ENCODE assay signal across 13 cellular contexts in genomic region chr9:126916909-126917308, GRCh38. TPM values are rescaled to one million over a fixed set of nuclear protein-coding genes. Genes with fewer than 3 reads are reported as not detected.
DNase-seq lines count a peak whose midpoint lies in the region; ATAC-seq and TF ChIP-seq lines count a peak whose summit lies in the region.
"Had no signal": no experiment of that assay in that cellular context is flagged by ENCODE, and none has a peak within 500 bp of the region (broad histone marks: within the 10 kb centered on the region; RNA-seq: fewer than 3 reads in every experiment).

No MANE protein-coding gene starts in this region.

- H3K4me3 ChIP-seq in HL-60 (replicated peaks; ENCODE audit: insufficient read depth, low read length) (no peak overlapping the region), WERI-Rb-1 (ENCODE audit: low read depth, low read length) (no peak overlapping the region)
- H3K4me3 ChIP-seq: cardiac muscle cell, transverse colon had no signal

- intact Hi-C loops in sciatic nerve (cut with DNase I) = no loop called here

- ATAC-seq in sciatic nerve = no peak
- ATAC-seq: activated T-cell treated with anti-CD3 and anti-CD28 coated beads, Interleukin-2, amount 50 U/mL, for 72 hours had no signal

- TF ChIP-seq CTCF in HL-60 (IDR thresholded peaks at IDR 0.05; ENCODE audit: insufficient read depth, low read length) (peak; percentile 1), WERI-Rb-1 (IDR thresholded peaks at IDR 0.05; ENCODE audit: low read depth, low read length) (peak; percentile 74), nephron progenitor cell (IDR thresholded peaks at IDR 0.05) (no peak)

- H3K27ac Mint-ChIP-seq in nephron progenitor cell = no peak overlapping the region
- H3K27ac Mint-ChIP-seq: activated T-cell treated with anti-CD3 and anti-CD28 coated beads, Interleukin-2, amount 50 U/mL, for 72 hours had no signal

- H3K27ac ChIP-seq in HL-60 (replicated peaks) = no peak overlapping the region
- H3K27ac ChIP-seq in WERI-Rb-1 = no peak overlapping the region
- H3K27ac ChIP-seq: cardiac muscle cell, epithelial cell of prostate, transverse colon had no signal

- H3K4me1 Mint-ChIP-seq in nephron progenitor cell = peaks cover 20% of the 10 kb centered on the region

- peaks cover 63% of the 10 kb centered on the region for H3K27me3 Mint-ChIP-seq in nephron progenitor cell (ENCODE audit: low read depth, poor library complexity)

- H3K36me3 Mint-ChIP-seq in nephron progenitor cell (ENCODE audit: low read depth) = no peaks in the 10 kb centered on the region

- H3K36me3 ChIP-seq in WERI-Rb-1 = peaks cover 2% of the 10 kb centered on the region; the same call in 1 of the 2 replicates
- H3K36me3 ChIP-seq: cardiac muscle cell, transverse colon had no signal

- peak overlapping the region; percentile 43 for H3K4me3 Mint-ChIP-seq in nephron progenitor cell
- H3K4me3 Mint-ChIP-seq: activated T-cell treated with anti-CD3 and anti-CD28 coated beads, Interleukin-2, amount 50 U/mL, for 72 hours had no signal

- DNase-seq in NCI-H82 (lab: John Stamatoyannopoulos, UW) (peak; percentile 75), NCI-H82 treated with DMSO at 0.1 percent for 48 hours (lab: John Stamatoyannopoulos, UW; ENCODE audit: unreplicated experiment) (no peak), HL-60 (ENCODE audit: low read depth in 1 of 2, low spot score in 1 of 2) (no peak), WERI-Rb-1 (peak; percentile 65), nephron progenitor cell (no peak), sciatic nerve (ENCODE audit: low spot score) (no peak), LoVo (ENCODE audit: low spot score) (no peak)
- no peak for DNase-seq in stimulated activated CD4-positive, alpha-beta T cell treated with anti-CD3 and anti-CD28 coated beads, Interleukin-12 subunit alpha, Interleukin-12 subunit beta, amount 100 ng/mL, for 4 hours
- DNase-seq: activated T-cell treated with anti-CD3 and anti-CD28 coated beads, Interleukin-2, amount 50 U/mL, for 72 hours; GF-D8 had no signal

- no peaks in the 10 kb centered on the region for H3K9me3 Mint-ChIP-seq in nephron progenitor cell

- peaks cover 6% of the 10 kb centered on the region for H3K27me3 ChIP-seq in HL-60 (ENCODE audit: insufficient read depth, poor library complexity, severe bottlenecking)
- H3K27me3 ChIP-seq in WERI-Rb-1 (ENCODE audit: insufficient read depth, low read depth, severe bottlenecking) = no peaks in the 10 kb centered on the region

- H3K9me3 ChIP-seq in WERI-Rb-1 (ENCODE audit: severe bottlenecking) = no peaks in the 10 kb centered on the region
- H3K9me3 ChIP-seq: transverse colon had no signal

RNA-seq across cellular contexts. Expression of gene RALGPS1, which starts 2.3 kb away (rescaled TPM):
- 15.1 TPM for total RNA-seq in sciatic nerve

RNA-seq across cellular contexts. Expression of gene ZBTB34, which starts 56.5 kb away (rescaled TPM):
- 12.3 TPM for total RNA-seq in sciatic nerve

Comparison
In these comparisons a context has a peak if more than half of its experiments do, and no peak if none do; other contexts are left out.
1. DNase-seq: peak in NCI-H82 (single experiment) and WERI-Rb-1 (single experiment); none in NCI-H82 treated with DMSO at 0.1 percent for 48 hours (single experiment), HL-60 (0 of 2), nephron progenitor cell (single experiment), stimulated activated CD4-positive, alpha-beta T cell treated with anti-CD3 and anti-CD28 coated beads, Interleukin-12 subunit alpha, Interleukin-12 subunit beta, amount 100 ng/mL, for 4 hours (single experiment), sciatic nerve (single experiment) and LoVo (single experiment).